In genomic region chr7:69677054-69677847, GRCh38 we compare ENCODE assay signal across 10 cellular contexts.
DNase-seq lines count a peak whose midpoint lies in the region; ATAC-seq and TF ChIP-seq lines count a peak whose summit lies in the region.
"Had no signal": no experiment of that assay in that cellular context is flagged by ENCODE, and none has a peak within 500 bp of the region (broad histone marks: within the 10 kb centered on the region; RNA-seq: fewer than 3 reads in every experiment).

No MANE protein-coding gene starts in this region.

- no peak overlapping the region for H3K27ac ChIP-seq in BLaER1 treated with 17β-estradiol and CSF1 and Interleukin-3, amounts not matched to agents 10 nM and 100 nM
- no peak overlapping the region for H3K27ac ChIP-seq in GM23338 (ENCODE audit: low read depth)
- H3K27ac ChIP-seq in SU-DHL-6 (ENCODE audit: low read depth, low read length), result no peak overlapping the region
- no peak overlapping the region for H3K27ac ChIP-seq in RWPE1
- H3K27ac ChIP-seq: spleen had no signal

- H3K4me1 Mint-ChIP-seq in GM23338, result peaks cover 29% of the 10 kb centered on the region
- H3K4me1 Mint-ChIP-seq in natural killer cell, result peaks cover 18 to 22% of the 10 kb centered on the region in 2 donors

- peak overlapping the region in 9 of 11 experiments; percentile 1 to 32 (median 9); a peak in 8 of 22 replicates for H3K4me2 ChIP-seq in BLaER1 treated with 17β-estradiol and CSF1 and Interleukin-3, amounts not matched to agents 10 nM and 100 nM
- H3K4me2 ChIP-seq in GM23338 (no peak overlapping the region), SU-DHL-6 (ENCODE audit: low read depth, low read length, poor library complexity, severe bottlenecking) (no peak overlapping the region)

- TF ChIP-seq CTCF in GM23338 (conservative IDR thresholded peaks at IDR 0.05; ENCODE audit: low read depth in 2 of 2), result peak; percentile 44 to 61
- peak; percentile 63 for TF ChIP-seq CTCF in SU-DHL-6 (IDR thresholded peaks at IDR 0.05; ENCODE audit: insufficient read depth, low read length, poor library complexity, severe bottlenecking)
- TF ChIP-seq CTCF in natural killer cell (IDR thresholded peaks at IDR 0.05), result peak; percentile 19
- TF ChIP-seq CTCF in RWPE1 (conservative IDR thresholded peaks at IDR 0.05; ENCODE audit: low read depth), result no peak
- TF ChIP-seq CTCF in lower leg skin (IDR thresholded peaks at IDR 0.05), result no peak

- intact Hi-C loops in natural killer cell (cut with micrococcal nuclease), result loop anchor here (5.0 kb wide), 1 partner anchor 80 kb away; the partner anchor contains the start of gene AUTS2
- intact Hi-C loops in lower leg skin (cut with DNase I; ENCODE audit: low total_unique reads), result no loop called here

- H3K27me3 ChIP-seq in BLaER1 treated with 17β-estradiol and CSF1 and Interleukin-3, amounts not matched to agents 10 nM and 100 nM, result no peaks in the 10 kb centered on the region
- H3K27me3 ChIP-seq in GM23338 (ENCODE audit: insufficient read depth), result no peaks in the 10 kb centered on the region
- no peaks in the 10 kb centered on the region for H3K27me3 ChIP-seq in SU-DHL-6 (ENCODE audit: low read length)
- H3K27me3 ChIP-seq: spleen had no signal

- POLR2A ChIA-PET in RWPE1 (lab: Yijun Ruan, JAX; ENCODE audit: low non-redundant PET), result no interaction called here

- H3K9me2 ChIP-seq in GM23338 (ENCODE audit: insufficient read depth) (no peaks in the 10 kb centered on the region), SU-DHL-6 (replicated peaks; ENCODE audit: insufficient read depth, low read length) (no peaks in the 10 kb centered on the region)

- 40 to 50% methylated on average over 4 of the region's 4 CpGs for WGBS in lower leg skin, 2 donors

- H4K20me1 ChIP-seq in BLaER1 treated with 17β-estradiol and CSF1 and Interleukin-3, amounts not matched to agents 10 nM and 100 nM, result peaks cover 0 to 62% (median 47%) of the 10 kb centered on the region in 11 experiments; a peak in 13 of 22 replicates
- H4K20me1 ChIP-seq in GM23338 (replicated peaks; ENCODE audit: insufficient read depth), result no peaks in the 10 kb centered on the region
- peaks cover 20% of the 10 kb centered on the region for H4K20me1 ChIP-seq in SU-DHL-6 (ENCODE audit: low read depth, low read length)

- H3K27me3 Mint-ChIP-seq in GM23338 (ENCODE audit: insufficient read depth, low read depth, poor library complexity) (no peaks in the 10 kb centered on the region), natural killer cell (ENCODE audit: low read depth in 2 of 2) (no peaks in the 10 kb centered on the region)

- DNase-seq in GM23338 (ENCODE audit: low spot score) (peak; percentile 62), natural killer cell (no peak), RWPE1 (ENCODE audit: low spot score) (no peak), lower leg skin (ENCODE audit: low spot score in 2 of 2) (no peak), NCI-H524 treated with DMSO at 0.1 percent for 48 hours (lab: John Stamatoyannopoulos, UW) (no peak), SW 1271 (lab: John Stamatoyannopoulos, UW) (no peak)
- DNase-seq: spleen, substantia nigra had no signal

- TF ChIP-seq POLR2A in lower leg skin (IDR thresholded peaks at IDR 0.05), result no peak

- H3K4me1 ChIP-seq in BLaER1 treated with 17β-estradiol and CSF1 and Interleukin-3, amounts not matched to agents 10 nM and 100 nM, result peaks cover 16 to 56% (median 28%) of the 10 kb centered on the region in 10 experiments
- H3K4me1 ChIP-seq in GM23338 (ENCODE audit: insufficient read depth), result peaks cover 21% of the 10 kb centered on the region

- no peak overlapping the region for H3K9ac ChIP-seq in BLaER1 treated with 17β-estradiol and CSF1 and Interleukin-3, amounts not matched to agents 10 nM and 100 nM
- H3K9ac ChIP-seq in SU-DHL-6 (ENCODE audit: low read length), result no peak overlapping the region

- H3F3A ChIP-seq in GM23338 (replicated peaks; ENCODE audit: low read depth) (no peaks in the 10 kb centered on the region), SU-DHL-6 (ENCODE audit: insufficient read depth) (no peaks in the 10 kb centered on the region)

- H3K36me3 Mint-ChIP-seq in GM23338 (ENCODE audit: low read depth) (no peaks in the 10 kb centered on the region), natural killer cell (no peaks in the 10 kb centered on the region)

- peaks cover 0 to 14% (median 5%) of the 10 kb centered on the region in 11 experiments; a peak in 6 of 22 replicates for H3K9me3 ChIP-seq in BLaER1 treated with 17β-estradiol and CSF1 and Interleukin-3, amounts not matched to agents 10 nM and 100 nM (replicated peaks in 1 of 11)
- H3K9me3 ChIP-seq in SU-DHL-6 (ENCODE audit: insufficient read depth, low read length), result no peaks in the 10 kb centered on the region
- H3K9me3 ChIP-seq: spleen had no signal

- peaks cover 0 to 6% (median 0%) of the 10 kb centered on the region in 11 experiments; a peak in 1 of 22 replicates for H3K36me3 ChIP-seq in BLaER1 treated with 17β-estradiol and CSF1 and Interleukin-3, amounts not matched to agents 10 nM and 100 nM
- no peaks in the 10 kb centered on the region for H3K36me3 ChIP-seq in GM23338 (ENCODE audit: insufficient read depth)
- H3K36me3 ChIP-seq in SU-DHL-6 (ENCODE audit: low read length), result no peaks in the 10 kb centered on the region
- H3K36me3 ChIP-seq: spleen had no signal

- H3K79me2 ChIP-seq in GM23338 (replicated peaks; ENCODE audit: insufficient read depth) (no peaks in the 10 kb centered on the region), SU-DHL-6 (ENCODE audit: insufficient read depth, low read length) (peaks cover 78% of the 10 kb centered on the region)

- no peaks in the 10 kb centered on the region for H3K9me3 Mint-ChIP-seq in GM23338
- H3K9me3 Mint-ChIP-seq in natural killer cell, result no peaks in the 10 kb centered on the region

- no peak overlapping the region for H3K4me3 Mint-ChIP-seq in GM23338
- H3K4me3 Mint-ChIP-seq in natural killer cell, result peak overlapping the region; percentile 22

- CTCF ChIA-PET in RWPE1 (lab: Yijun Ruan, JAX), result interaction anchor here (0.6 to 0.7 kb wide), 2 partner anchors 80 to 276 kb away, joined by 3 to 4 read pairs; no protein-coding TSS in a partner anchor

- no peak overlapping the region for H2AFZ ChIP-seq in GM23338
- H2AFZ ChIP-seq in SU-DHL-6 (ENCODE audit: low read depth, low read length, severe bottlenecking), result no peak overlapping the region

- H3K27ac Mint-ChIP-seq in GM23338, result no peak overlapping the region
- peak overlapping the region in 1 of 2 donors; percentile 44 for H3K27ac Mint-ChIP-seq in natural killer cell

- ATAC-seq in GM23338 (peak; percentile 71), natural killer cell (peak in 2 of 3 donors; percentile 48 to 50)

- H3K4me3 ChIP-seq in BLaER1 treated with 17β-estradiol and CSF1 and Interleukin-3, amounts not matched to agents 10 nM and 100 nM, result no peak overlapping the region
- H3K4me3 ChIP-seq in GM23338 (no peak overlapping the region), SU-DHL-6 (ENCODE audit: insufficient read depth, low read length, poor library complexity, severe bottlenecking) (no peak overlapping the region), lower leg skin (ENCODE audit: low read depth, poor library complexity, severe bottlenecking) (no peak overlapping the region)
- H3K4me3 ChIP-seq: spleen had no signal

TF ChIP-seq in GM23338, 12 proteins besides CTCF, POLR2A, EP300 and RAD21:
- no peak for TF ChIP-seq CREB1 (CRISPR knock-in tag; IDR thresholded peaks at IDR 0.05; ENCODE audit: low read depth)
- TF ChIP-seq ZNF114 (CRISPR knock-in tag; IDR thresholded peaks at IDR 0.05), result no peak
- TF ChIP-seq EZH2 (IDR thresholded peaks at IDR 0.05; ENCODE audit: low read depth, unreplicated experiment), result no peak
- no peak for TF ChIP-seq REST (IDR thresholded peaks at IDR 0.05; ENCODE audit: unreplicated experiment)
- TF ChIP-seq ZNF331 (CRISPR knock-in tag; IDR thresholded peaks at IDR 0.05; ENCODE audit: low read depth), result no peak
- TF ChIP-seq ETS1 (IDR thresholded peaks at IDR 0.05), result no peak
- no peak for TF ChIP-seq STAT1 (IDR thresholded peaks at IDR 0.05; ENCODE audit: unreplicated experiment)
- TF ChIP-seq POLR2AphosphoS5 (IDR thresholded peaks at IDR 0.05; ENCODE audit: low read depth), result no peak
- no peak for TF ChIP-seq EZH2phosphoT487 (IDR thresholded peaks at IDR 0.05; ENCODE audit: unreplicated experiment)
- TF ChIP-seq NANOG (IDR thresholded peaks at IDR 0.05; ENCODE audit: borderline replicate concordance), result no peak
- no peak for TF ChIP-seq JUNB (IDR thresholded peaks at IDR 0.05; ENCODE audit: unreplicated experiment)

Comparison
In these comparisons a context has a peak if more than half of its experiments do, and no peak if none do; other contexts are left out.
1. H3K4me2 ChIP-seq: peak in BLaER1 treated with 17β-estradiol and CSF1 and Interleukin-3, amounts not matched to agents 10 nM and 100 nM (9 of 11); none in GM23338 (single experiment) and SU-DHL-6 (single experiment).
2. CTCF ChIP-seq: peak in GM23338 (2 of 2), SU-DHL-6 (single experiment) and natural killer cell (single experiment); none in RWPE1 (single experiment) and lower leg skin (0 of 3).